ENCODE assay signal across 1 cellular context in genomic region chr11:69446108-69446507, GRCh38.
TF ChIP-seq lines count a peak whose summit lies in the region.

No MANE protein-coding gene starts in this region.

TF ChIP-seq in K562, 482 proteins besides CTCF, POLR2A, EP300 and RAD21:
- TF ChIP-seq NELFE (IDR thresholded peaks at IDR 0.05; ENCODE audit: insufficient read depth, insufficient read length): no peak
- TF ChIP-seq ZNF282 (CRISPR knock-in tag; IDR thresholded peaks at IDR 0.05): no peak
- no peak for TF ChIP-seq ZNF644 (tag; IDR thresholded peaks at IDR 0.05; ENCODE audit: low read depth)
- TF ChIP-seq U2AF2 (optimal IDR thresholded peaks at IDR 0.05; ENCODE audit: low read depth, low read length): no peak
- TF ChIP-seq EZH2 (IDR thresholded peaks at IDR 0.05; ENCODE audit: borderline replicate concordance, low read depth, low read length): no peak
- TF ChIP-seq ZNF253 (CRISPR knock-in tag; conservative IDR thresholded peaks at IDR 0.05): no peak
- TF ChIP-seq CEBPB (tag; IDR thresholded peaks at IDR 0.05): 0 out of 2 replicates have a peak, but pooled peaks have one; percentile 19
